Comparison of ENCODE assay signal across 1 cellular context in the genomic region with DNA sequence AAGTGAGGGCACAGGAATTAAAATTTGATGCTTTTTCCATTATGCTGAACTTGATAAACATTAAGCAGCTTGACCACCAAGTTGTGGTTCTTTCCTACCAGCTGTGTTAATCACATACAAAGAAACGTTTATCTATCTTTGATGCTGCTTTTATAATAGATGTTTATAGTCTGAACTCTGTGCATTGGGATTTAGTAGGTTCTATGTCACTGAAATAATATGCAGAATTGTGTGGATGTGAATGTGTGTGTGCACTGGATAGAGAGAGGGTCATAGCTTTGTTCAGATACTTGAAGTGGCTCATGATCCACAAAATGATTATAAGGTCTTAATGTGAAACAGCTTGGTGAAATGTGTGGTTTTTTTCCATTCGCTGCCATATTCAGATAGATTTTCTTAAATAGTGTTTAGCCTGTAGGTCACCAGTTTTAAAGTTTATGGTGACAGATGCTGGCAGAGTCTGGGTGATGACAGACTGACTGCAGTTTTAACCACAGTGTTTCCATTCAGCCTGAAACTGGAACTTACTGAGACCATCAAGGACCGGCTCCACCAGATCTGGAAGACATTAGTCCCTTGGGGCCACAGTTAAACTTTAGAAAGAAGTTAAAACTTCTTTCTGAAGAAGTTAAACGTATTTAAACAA.
TF ChIP-seq lines count a peak whose summit lies in the region.

No MANE protein-coding gene starts in this region.

TF ChIP-seq in GM23338, 12 proteins besides CTCF, POLR2A, EP300 and RAD21 (continued from another document):
- TF ChIP-seq, protein P1, sequence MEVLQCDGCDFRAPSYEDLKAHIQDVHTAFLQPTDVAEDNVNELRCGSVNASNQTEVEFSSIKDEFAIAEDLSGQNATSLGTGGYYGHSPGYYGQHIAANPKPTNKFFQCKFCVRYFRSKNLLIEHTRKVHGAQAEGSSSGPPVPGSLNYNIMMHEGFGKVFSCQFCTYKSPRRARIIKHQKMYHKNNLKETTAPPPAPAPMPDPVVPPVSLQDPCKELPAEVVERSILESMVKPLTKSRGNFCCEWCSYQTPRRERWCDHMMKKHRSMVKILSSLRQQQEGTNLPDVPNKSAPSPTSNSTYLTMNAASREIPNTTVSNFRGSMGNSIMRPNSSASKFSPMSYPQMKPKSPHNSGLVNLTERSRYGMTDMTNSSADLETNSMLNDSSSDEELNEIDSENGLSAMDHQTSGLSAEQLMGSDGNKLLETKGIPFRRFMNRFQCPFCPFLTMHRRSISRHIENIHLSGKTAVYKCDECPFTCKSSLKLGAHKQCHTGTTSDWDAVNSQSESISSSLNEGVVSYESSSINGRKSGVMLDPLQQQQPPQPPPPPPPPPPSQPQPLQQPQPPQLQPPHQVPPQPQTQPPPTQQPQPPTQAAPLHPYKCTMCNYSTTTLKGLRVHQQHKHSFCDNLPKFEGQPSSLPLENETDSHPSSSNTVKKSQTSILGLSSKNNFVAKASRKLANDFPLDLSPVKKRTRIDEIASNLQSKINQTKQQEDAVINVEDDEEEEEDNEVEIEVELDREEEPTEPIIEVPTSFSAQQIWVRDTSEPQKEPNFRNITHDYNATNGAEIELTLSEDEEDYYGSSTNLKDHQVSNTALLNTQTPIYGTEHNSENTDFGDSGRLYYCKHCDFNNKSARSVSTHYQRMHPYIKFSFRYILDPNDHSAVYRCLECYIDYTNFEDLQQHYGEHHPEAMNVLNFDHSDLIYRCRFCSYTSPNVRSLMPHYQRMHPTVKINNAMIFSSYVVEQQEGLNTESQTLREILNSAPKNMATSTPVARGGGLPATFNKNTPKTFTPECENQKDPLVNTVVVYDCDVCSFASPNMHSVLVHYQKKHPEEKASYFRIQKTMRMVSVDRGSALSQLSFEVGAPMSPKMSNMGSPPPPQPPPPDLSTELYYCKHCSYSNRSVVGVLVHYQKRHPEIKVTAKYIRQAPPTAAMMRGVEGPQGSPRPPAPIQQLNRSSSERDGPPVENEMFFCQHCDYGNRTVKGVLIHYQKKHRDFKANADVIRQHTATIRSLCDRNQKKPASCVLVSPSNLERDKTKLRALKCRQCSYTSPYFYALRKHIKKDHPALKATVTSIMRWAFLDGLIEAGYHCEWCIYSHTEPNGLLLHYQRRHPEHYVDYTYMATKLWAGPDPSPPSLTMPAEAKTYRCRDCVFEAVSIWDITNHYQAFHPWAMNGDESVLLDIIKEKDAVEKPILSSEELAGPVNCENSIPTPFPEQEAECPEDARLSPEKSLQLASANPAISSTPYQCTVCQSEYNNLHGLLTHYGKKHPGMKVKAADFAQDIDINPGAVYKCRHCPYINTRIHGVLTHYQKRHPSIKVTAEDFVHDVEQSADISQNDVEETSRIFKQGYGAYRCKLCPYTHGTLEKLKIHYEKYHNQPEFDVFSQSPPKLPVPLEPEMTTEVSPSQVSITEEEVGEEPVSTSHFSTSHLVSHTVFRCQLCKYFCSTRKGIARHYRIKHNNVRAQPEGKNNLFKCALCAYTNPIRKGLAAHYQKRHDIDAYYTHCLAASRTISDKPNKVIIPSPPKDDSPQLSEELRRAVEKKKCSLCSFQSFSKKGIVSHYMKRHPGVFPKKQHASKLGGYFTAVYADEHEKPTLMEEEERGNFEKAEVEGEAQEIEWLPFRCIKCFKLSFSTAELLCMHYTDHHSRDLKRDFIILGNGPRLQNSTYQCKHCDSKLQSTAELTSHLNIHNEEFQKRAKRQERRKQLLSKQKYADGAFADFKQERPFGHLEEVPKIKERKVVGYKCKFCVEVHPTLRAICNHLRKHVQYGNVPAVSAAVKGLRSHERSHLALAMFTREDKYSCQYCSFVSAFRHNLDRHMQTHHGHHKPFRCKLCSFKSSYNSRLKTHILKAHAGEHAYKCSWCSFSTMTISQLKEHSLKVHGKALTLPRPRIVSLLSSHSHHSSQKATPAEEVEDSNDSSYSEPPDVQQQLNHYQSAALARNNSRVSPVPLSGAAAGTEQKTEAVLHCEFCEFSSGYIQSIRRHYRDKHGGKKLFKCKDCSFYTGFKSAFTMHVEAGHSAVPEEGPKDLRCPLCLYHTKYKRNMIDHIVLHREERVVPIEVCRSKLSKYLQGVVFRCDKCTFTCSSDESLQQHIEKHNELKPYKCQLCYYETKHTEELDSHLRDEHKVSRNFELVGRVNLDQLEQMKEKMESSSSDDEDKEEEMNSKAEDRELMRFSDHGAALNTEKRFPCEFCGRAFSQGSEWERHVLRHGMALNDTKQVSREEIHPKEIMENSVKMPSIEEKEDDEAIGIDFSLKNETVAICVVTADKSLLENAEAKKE (CRISPR knock-in tag; IDR thresholded peaks at IDR 0.05): no peak
- TF ChIP-seq CREB1 (CRISPR knock-in tag; IDR thresholded peaks at IDR 0.05; ENCODE audit: low read depth) (no peak), ETS1 (IDR thresholded peaks at IDR 0.05) (no peak)
